1 cellular context compared by ENCODE assay signal in the genomic region with DNA sequence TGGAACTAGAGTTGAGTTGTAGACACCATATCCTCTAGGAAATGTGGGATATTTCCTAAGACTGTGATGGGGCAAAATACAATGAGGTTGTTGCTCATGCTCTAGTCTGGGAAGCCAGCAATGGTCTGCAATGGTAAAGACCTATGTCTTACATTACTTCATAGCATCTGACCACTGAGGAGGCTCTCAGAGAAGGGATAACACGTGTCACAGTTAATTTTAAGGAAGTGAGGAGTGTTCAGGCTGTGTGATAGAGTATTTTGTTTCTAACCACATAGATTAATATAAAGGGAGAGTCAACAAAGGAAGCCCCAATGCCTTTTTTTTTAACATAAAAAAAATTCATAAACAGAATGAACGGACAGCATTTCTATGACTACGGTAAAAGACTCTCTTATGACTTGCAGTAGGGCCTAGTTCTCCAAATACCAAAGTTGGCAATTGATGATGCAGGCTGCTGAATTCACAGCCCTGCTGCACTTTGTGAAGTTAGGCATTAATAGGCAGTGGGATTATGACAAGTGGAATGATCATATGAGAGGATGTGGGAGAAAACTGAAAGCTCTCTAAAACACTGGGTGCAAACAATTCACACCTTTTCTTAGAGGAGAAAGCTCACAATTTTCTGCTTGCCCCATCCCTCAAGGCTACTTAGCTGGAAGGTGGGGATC.
TF ChIP-seq lines count a peak whose summit lies in the region.

No MANE protein-coding gene starts in this region.

TF ChIP-seq in WTC11, 78 proteins besides CTCF, POLR2A, EP300 and RAD21 (continued from another document):
- TF ChIP-seq, protein P1, sequence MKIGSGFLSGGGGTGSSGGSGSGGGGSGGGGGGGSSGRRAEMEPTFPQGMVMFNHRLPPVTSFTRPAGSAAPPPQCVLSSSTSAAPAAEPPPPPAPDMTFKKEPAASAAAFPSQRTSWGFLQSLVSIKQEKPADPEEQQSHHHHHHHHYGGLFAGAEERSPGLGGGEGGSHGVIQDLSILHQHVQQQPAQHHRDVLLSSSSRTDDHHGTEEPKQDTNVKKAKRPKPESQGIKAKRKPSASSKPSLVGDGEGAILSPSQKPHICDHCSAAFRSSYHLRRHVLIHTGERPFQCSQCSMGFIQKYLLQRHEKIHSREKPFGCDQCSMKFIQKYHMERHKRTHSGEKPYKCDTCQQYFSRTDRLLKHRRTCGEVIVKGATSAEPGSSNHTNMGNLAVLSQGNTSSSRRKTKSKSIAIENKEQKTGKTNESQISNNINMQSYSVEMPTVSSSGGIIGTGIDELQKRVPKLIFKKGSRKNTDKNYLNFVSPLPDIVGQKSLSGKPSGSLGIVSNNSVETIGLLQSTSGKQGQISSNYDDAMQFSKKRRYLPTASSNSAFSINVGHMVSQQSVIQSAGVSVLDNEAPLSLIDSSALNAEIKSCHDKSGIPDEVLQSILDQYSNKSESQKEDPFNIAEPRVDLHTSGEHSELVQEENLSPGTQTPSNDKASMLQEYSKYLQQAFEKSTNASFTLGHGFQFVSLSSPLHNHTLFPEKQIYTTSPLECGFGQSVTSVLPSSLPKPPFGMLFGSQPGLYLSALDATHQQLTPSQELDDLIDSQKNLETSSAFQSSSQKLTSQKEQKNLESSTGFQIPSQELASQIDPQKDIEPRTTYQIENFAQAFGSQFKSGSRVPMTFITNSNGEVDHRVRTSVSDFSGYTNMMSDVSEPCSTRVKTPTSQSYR (CRISPR knock-in tag; IDR thresholded peaks at IDR 0.05) = no peak
- no peak for TF ChIP-seq TCF7 (CRISPR knock-in tag; IDR thresholded peaks at IDR 0.05; ENCODE audit: low read depth)
- no peak for TF ChIP-seq NR2C2 (CRISPR knock-in tag; IDR thresholded peaks at IDR 0.05)
- TF ChIP-seq, protein P2, sequence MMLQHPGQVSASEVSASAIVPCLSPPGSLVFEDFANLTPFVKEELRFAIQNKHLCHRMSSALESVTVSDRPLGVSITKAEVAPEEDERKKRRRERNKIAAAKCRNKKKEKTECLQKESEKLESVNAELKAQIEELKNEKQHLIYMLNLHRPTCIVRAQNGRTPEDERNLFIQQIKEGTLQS (CRISPR knock-in tag; conservative IDR thresholded peaks at IDR 0.05) = no peak
- TF ChIP-seq, protein P3, sequence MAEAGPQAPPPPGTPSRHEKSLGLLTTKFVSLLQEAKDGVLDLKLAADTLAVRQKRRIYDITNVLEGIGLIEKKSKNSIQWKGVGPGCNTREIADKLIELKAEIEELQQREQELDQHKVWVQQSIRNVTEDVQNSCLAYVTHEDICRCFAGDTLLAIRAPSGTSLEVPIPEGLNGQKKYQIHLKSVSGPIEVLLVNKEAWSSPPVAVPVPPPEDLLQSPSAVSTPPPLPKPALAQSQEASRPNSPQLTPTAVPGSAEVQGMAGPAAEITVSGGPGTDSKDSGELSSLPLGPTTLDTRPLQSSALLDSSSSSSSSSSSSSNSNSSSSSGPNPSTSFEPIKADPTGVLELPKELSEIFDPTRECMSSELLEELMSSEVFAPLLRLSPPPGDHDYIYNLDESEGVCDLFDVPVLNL (CRISPR knock-in tag; IDR thresholded peaks at IDR 0.05; ENCODE audit: borderline replicate concordance, low read depth) = no peak
- TF ChIP-seq TEAD4 (CRISPR knock-in tag; IDR thresholded peaks at IDR 0.05) = no peak
- no peak for TF ChIP-seq NFE2L1 (CRISPR knock-in tag; IDR thresholded peaks at IDR 0.05)
- TF ChIP-seq, protein P4, sequence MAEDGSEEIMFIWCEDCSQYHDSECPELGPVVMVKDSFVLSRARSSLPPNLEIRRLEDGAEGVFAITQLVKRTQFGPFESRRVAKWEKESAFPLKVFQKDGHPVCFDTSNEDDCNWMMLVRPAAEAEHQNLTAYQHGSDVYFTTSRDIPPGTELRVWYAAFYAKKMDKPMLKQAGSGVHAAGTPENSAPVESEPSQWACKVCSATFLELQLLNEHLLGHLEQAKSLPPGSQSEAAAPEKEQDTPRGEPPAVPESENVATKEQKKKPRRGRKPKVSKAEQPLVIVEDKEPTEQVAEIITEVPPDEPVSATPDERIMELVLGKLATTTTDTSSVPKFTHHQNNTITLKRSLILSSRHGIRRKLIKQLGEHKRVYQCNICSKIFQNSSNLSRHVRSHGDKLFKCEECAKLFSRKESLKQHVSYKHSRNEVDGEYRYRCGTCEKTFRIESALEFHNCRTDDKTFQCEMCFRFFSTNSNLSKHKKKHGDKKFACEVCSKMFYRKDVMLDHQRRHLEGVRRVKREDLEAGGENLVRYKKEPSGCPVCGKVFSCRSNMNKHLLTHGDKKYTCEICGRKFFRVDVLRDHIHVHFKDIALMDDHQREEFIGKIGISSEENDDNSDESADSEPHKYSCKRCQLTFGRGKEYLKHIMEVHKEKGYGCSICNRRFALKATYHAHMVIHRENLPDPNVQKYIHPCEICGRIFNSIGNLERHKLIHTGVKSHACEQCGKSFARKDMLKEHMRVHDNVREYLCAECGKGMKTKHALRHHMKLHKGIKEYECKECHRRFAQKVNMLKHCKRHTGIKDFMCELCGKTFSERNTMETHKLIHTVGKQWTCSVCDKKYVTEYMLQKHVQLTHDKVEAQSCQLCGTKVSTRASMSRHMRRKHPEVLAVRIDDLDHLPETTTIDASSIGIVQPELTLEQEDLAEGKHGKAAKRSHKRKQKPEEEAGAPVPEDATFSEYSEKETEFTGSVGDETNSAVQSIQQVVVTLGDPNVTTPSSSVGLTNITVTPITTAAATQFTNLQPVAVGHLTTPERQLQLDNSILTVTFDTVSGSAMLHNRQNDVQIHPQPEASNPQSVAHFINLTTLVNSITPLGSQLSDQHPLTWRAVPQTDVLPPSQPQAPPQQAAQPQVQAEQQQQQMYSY (CRISPR knock-in tag; IDR thresholded peaks at IDR 0.05) = no peak
- TF ChIP-seq ZNF416 (CRISPR knock-in tag; IDR thresholded peaks at IDR 0.05) = no peak
- TF ChIP-seq ZNF317 (CRISPR knock-in tag; IDR thresholded peaks at IDR 0.05; ENCODE audit: borderline replicate concordance, low read depth) = no peak
- no peak for TF ChIP-seq ETV6 (CRISPR knock-in tag; IDR thresholded peaks at IDR 0.05)
- no peak for TF ChIP-seq ZNF232 (CRISPR knock-in tag; IDR thresholded peaks at IDR 0.05)
- no peak for TF ChIP-seq GRHL2 (CRISPR knock-in tag; IDR thresholded peaks at IDR 0.05; ENCODE audit: insufficient replicate concordance, severe bottlenecking)
- TF ChIP-seq, protein P5, sequence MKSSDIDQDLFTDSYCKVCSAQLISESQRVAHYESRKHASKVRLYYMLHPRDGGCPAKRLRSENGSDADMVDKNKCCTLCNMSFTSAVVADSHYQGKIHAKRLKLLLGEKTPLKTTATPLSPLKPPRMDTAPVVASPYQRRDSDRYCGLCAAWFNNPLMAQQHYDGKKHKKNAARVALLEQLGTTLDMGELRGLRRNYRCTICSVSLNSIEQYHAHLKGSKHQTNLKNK (CRISPR knock-in tag; IDR thresholded peaks at IDR 0.05) = no peak
- TF ChIP-seq ZNF121 (CRISPR knock-in tag; IDR thresholded peaks at IDR 0.05) = no peak
TF ChIP-seq in WTC11: peak in this region for 0.
